Comparison of ENCODE assay signal across 1 cellular context in the genomic region with DNA sequence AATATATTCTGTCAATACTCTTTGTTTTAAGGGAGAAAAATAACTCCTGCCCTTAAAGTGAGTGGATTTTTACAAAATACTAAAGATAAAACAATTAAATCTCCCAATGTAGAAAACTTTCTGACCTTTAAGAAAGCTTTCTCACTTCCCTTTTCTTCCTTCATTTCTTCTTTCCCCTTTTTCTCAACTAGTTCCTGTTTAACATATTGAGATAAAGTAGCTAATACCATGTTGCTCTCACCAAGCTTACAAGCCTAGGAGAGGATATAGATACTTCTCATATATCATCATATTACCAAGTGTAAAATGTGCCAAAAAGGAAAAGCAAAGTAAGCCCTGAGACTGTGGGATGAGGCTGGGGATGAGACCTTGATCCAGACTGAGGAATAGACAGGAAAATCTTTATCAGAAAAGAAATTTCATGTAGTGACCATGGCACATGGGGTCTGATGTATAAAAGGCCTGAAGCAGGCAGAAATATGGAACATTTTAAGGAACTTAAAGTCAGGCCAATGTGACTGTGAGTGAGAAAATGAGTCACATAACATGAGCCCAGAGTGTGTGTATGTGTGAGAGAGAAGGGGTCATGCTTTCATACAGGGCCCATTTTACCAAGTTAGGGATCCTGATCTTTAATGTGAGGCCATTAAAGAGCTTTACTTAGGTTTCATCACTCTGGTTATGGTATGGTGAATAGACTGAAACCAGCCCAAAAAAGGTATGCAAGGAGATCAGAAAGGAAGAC.
TF ChIP-seq lines count a peak whose summit lies in the region.

No MANE protein-coding gene starts in this region.

TF ChIP-seq in GM23338, 12 proteins besides CTCF, POLR2A, EP300 and RAD21 (continued from another document):
- TF ChIP-seq, protein P1, sequence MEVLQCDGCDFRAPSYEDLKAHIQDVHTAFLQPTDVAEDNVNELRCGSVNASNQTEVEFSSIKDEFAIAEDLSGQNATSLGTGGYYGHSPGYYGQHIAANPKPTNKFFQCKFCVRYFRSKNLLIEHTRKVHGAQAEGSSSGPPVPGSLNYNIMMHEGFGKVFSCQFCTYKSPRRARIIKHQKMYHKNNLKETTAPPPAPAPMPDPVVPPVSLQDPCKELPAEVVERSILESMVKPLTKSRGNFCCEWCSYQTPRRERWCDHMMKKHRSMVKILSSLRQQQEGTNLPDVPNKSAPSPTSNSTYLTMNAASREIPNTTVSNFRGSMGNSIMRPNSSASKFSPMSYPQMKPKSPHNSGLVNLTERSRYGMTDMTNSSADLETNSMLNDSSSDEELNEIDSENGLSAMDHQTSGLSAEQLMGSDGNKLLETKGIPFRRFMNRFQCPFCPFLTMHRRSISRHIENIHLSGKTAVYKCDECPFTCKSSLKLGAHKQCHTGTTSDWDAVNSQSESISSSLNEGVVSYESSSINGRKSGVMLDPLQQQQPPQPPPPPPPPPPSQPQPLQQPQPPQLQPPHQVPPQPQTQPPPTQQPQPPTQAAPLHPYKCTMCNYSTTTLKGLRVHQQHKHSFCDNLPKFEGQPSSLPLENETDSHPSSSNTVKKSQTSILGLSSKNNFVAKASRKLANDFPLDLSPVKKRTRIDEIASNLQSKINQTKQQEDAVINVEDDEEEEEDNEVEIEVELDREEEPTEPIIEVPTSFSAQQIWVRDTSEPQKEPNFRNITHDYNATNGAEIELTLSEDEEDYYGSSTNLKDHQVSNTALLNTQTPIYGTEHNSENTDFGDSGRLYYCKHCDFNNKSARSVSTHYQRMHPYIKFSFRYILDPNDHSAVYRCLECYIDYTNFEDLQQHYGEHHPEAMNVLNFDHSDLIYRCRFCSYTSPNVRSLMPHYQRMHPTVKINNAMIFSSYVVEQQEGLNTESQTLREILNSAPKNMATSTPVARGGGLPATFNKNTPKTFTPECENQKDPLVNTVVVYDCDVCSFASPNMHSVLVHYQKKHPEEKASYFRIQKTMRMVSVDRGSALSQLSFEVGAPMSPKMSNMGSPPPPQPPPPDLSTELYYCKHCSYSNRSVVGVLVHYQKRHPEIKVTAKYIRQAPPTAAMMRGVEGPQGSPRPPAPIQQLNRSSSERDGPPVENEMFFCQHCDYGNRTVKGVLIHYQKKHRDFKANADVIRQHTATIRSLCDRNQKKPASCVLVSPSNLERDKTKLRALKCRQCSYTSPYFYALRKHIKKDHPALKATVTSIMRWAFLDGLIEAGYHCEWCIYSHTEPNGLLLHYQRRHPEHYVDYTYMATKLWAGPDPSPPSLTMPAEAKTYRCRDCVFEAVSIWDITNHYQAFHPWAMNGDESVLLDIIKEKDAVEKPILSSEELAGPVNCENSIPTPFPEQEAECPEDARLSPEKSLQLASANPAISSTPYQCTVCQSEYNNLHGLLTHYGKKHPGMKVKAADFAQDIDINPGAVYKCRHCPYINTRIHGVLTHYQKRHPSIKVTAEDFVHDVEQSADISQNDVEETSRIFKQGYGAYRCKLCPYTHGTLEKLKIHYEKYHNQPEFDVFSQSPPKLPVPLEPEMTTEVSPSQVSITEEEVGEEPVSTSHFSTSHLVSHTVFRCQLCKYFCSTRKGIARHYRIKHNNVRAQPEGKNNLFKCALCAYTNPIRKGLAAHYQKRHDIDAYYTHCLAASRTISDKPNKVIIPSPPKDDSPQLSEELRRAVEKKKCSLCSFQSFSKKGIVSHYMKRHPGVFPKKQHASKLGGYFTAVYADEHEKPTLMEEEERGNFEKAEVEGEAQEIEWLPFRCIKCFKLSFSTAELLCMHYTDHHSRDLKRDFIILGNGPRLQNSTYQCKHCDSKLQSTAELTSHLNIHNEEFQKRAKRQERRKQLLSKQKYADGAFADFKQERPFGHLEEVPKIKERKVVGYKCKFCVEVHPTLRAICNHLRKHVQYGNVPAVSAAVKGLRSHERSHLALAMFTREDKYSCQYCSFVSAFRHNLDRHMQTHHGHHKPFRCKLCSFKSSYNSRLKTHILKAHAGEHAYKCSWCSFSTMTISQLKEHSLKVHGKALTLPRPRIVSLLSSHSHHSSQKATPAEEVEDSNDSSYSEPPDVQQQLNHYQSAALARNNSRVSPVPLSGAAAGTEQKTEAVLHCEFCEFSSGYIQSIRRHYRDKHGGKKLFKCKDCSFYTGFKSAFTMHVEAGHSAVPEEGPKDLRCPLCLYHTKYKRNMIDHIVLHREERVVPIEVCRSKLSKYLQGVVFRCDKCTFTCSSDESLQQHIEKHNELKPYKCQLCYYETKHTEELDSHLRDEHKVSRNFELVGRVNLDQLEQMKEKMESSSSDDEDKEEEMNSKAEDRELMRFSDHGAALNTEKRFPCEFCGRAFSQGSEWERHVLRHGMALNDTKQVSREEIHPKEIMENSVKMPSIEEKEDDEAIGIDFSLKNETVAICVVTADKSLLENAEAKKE (CRISPR knock-in tag; IDR thresholded peaks at IDR 0.05), result no peak
- TF ChIP-seq, protein P2, sequence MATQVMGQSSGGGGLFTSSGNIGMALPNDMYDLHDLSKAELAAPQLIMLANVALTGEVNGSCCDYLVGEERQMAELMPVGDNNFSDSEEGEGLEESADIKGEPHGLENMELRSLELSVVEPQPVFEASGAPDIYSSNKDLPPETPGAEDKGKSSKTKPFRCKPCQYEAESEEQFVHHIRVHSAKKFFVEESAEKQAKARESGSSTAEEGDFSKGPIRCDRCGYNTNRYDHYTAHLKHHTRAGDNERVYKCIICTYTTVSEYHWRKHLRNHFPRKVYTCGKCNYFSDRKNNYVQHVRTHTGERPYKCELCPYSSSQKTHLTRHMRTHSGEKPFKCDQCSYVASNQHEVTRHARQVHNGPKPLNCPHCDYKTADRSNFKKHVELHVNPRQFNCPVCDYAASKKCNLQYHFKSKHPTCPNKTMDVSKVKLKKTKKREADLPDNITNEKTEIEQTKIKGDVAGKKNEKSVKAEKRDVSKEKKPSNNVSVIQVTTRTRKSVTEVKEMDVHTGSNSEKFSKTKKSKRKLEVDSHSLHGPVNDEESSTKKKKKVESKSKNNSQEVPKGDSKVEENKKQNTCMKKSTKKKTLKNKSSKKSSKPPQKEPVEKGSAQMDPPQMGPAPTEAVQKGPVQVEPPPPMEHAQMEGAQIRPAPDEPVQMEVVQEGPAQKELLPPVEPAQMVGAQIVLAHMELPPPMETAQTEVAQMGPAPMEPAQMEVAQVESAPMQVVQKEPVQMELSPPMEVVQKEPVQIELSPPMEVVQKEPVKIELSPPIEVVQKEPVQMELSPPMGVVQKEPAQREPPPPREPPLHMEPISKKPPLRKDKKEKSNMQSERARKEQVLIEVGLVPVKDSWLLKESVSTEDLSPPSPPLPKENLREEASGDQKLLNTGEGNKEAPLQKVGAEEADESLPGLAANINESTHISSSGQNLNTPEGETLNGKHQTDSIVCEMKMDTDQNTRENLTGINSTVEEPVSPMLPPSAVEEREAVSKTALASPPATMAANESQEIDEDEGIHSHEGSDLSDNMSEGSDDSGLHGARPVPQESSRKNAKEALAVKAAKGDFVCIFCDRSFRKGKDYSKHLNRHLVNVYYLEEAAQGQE (IDR thresholded peaks at IDR 0.05; ENCODE audit: unreplicated experiment), result no peak
- TF ChIP-seq, protein P3, sequence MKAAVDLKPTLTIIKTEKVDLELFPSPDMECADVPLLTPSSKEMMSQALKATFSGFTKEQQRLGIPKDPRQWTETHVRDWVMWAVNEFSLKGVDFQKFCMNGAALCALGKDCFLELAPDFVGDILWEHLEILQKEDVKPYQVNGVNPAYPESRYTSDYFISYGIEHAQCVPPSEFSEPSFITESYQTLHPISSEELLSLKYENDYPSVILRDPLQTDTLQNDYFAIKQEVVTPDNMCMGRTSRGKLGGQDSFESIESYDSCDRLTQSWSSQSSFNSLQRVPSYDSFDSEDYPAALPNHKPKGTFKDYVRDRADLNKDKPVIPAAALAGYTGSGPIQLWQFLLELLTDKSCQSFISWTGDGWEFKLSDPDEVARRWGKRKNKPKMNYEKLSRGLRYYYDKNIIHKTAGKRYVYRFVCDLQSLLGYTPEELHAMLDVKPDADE (IDR thresholded peaks at IDR 0.05), result no peak
- TF ChIP-seq ZNF114 (CRISPR knock-in tag; IDR thresholded peaks at IDR 0.05) (no peak), ZNF331 (CRISPR knock-in tag; IDR thresholded peaks at IDR 0.05; ENCODE audit: low read depth) (no peak), EZH2phosphoT487 (IDR thresholded peaks at IDR 0.05; ENCODE audit: unreplicated experiment) (no peak), CREB1 (CRISPR knock-in tag; IDR thresholded peaks at IDR 0.05; ENCODE audit: low read depth) (no peak), STAT1 (IDR thresholded peaks at IDR 0.05; ENCODE audit: unreplicated experiment) (no peak), JUNB (IDR thresholded peaks at IDR 0.05; ENCODE audit: unreplicated experiment) (no peak), NANOG (IDR thresholded peaks at IDR 0.05; ENCODE audit: borderline replicate concordance) (no peak)
